In the genomic region with DNA sequence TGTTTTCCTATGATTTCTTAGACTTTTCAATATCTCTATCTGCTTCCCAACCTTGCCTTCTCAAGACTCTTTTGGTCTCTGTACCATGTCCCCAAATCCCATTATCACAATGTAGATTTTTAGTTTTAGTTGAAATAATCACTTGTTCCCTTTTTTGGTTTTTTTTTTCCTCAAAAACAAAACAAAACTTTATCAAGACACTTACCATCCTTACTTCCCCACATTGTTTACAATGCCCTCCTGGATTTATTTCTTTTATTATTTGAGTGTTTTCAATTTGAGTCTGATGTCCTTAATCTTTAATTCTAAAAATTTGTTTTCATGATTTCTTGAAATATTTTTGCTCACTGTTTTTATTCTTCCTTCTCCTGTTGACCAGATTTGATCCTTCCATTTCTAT, we compare ENCODE assay signal across 18 cellular contexts.
DNase-seq lines count a peak whose midpoint lies in the region; ATAC-seq, FAIRE-seq and TF ChIP-seq lines count a peak whose summit lies in the region.
"Had no signal": no experiment of that assay in that cellular context is flagged by ENCODE, and none has a peak within 500 bp of the region (broad histone marks: within the 10 kb centered on the region; RNA-seq: fewer than 3 reads in every experiment).

No MANE protein-coding gene starts in this region.

- POLR2A ChIA-PET in K562 (lab: Yijun Ruan, JAX) = interaction anchor here (0.7 to 1.2 kb wide), 3 partner anchors 12 to 150 kb away, joined by 3 read pairs; a partner anchor contains a TSS

- no peak overlapping the region for H3K4me3 ChIP-seq in GM23338
- H3K4me3 ChIP-seq in K562 = no peak overlapping the region
- H3K4me3 ChIP-seq: HAP-1 had no signal

- H3K27me3 Mint-ChIP-seq in GM23338 (ENCODE audit: insufficient read depth, low read depth, poor library complexity) (no peaks in the 10 kb centered on the region), mesothelial cell of epicardium (ENCODE audit: low read depth) (no peaks in the 10 kb centered on the region)
- H3K27me3 Mint-ChIP-seq in effector memory CD8-positive, alpha-beta T cell = peaks cover 27 to 38% of the 10 kb centered on the region in 2 donors
- H3K27me3 Mint-ChIP-seq in T-helper 2 cell treated with Interferon-gamma antibody and Interleukin-4, amounts not matched to agents 5 μg/mL and 100 μg/mL, for 36 hours (ENCODE audit: low read depth) = peaks cover 28% of the 10 kb centered on the region

- H3K4me2 ChIP-seq in GM23338 (no peak overlapping the region), K562 (ENCODE audit: insufficient read depth, low read length) (no peak overlapping the region)

- H3K36me3 Mint-ChIP-seq in GM23338 (ENCODE audit: low read depth) (no peaks in the 10 kb centered on the region; the same call in 2 of the 3 replicates), mesothelial cell of epicardium (peaks cover 3% of the 10 kb centered on the region)
- no peaks in the 10 kb centered on the region for H3K36me3 Mint-ChIP-seq in effector memory CD8-positive, alpha-beta T cell (ENCODE audit: insufficient read depth)
- no peaks in the 10 kb centered on the region for H3K36me3 Mint-ChIP-seq in T-helper 2 cell treated with Interferon-gamma antibody and Interleukin-4, amounts not matched to agents 5 μg/mL and 100 μg/mL, for 36 hours (ENCODE audit: low read depth)
- H3K36me3 Mint-ChIP-seq: CD4-positive, alpha-beta memory T cell had no signal

- peak; percentile 59 for FAIRE-seq in A204.1 (lab: Jason Lieb, UNC)
- no peak for FAIRE-seq in K562 (lab: Jason Lieb, UNC)
- FAIRE-seq: G401.6, H54 had no signal

- TF ChIP-seq CTCF in GM23338 (conservative IDR thresholded peaks at IDR 0.05; ENCODE audit: low read depth in 2 of 2) = no peak
- no peak for TF ChIP-seq CTCF in K562 (IDR thresholded peaks at IDR 0.05 in 2 of 3, conservative IDR thresholded peaks at IDR 0.05 in 1 of 3; ENCODE audit: insufficient read depth in 2 of 3, low read depth in 1 of 3, low read length in 3 of 3)
- TF ChIP-seq CTCF in mesothelial cell of epicardium (IDR thresholded peaks at IDR 0.05; ENCODE audit: unreplicated experiment) = no peak

- peaks cover 19% of the 10 kb centered on the region for H3K4me1 ChIP-seq in GM23338 (ENCODE audit: insufficient read depth)
- peaks cover 0 to 8% of the 10 kb centered on the region in 2 experiments; a peak in 1 of 5 replicates for H3K4me1 ChIP-seq in K562 (replicated peaks in 1 of 2; ENCODE audit: control insufficient read depth in 2 of 2, insufficient read depth in 2 of 2, low read length in 2 of 2)

- H2AFZ ChIP-seq in GM23338 (no peak overlapping the region), K562 (ENCODE audit: low read depth, low read length) (no peak overlapping the region)

- H3K27me3 ChIP-seq in GM23338 (ENCODE audit: insufficient read depth) (no peaks in the 10 kb centered on the region), K562 (ENCODE audit: control insufficient read depth in 2 of 2, insufficient read depth in 2 of 2, low read length in 2 of 2) (no peaks in the 10 kb centered on the region)

- H4K20me1 ChIP-seq in GM23338 (replicated peaks; ENCODE audit: insufficient read depth) (no peaks in the 10 kb centered on the region), K562 (replicated peaks; ENCODE audit: control insufficient read depth, insufficient read depth, low read length) (no peaks in the 10 kb centered on the region; the same call in 1 of the 2 replicates)

- peaks cover 26% of the 10 kb centered on the region for H3K4me1 Mint-ChIP-seq in GM23338
- peaks cover 33% of the 10 kb centered on the region for H3K4me1 Mint-ChIP-seq in mesothelial cell of epicardium
- H3K4me1 Mint-ChIP-seq in effector memory CD8-positive, alpha-beta T cell (ENCODE audit: low read depth in 2 of 2) = no peaks in the 10 kb centered on the region
- H3K4me1 Mint-ChIP-seq in T-helper 2 cell treated with Interferon-gamma antibody and Interleukin-4, amounts not matched to agents 5 μg/mL and 100 μg/mL, for 36 hours (ENCODE audit: low read depth) = no peaks in the 10 kb centered on the region
- H3K4me1 Mint-ChIP-seq: CD4-positive, alpha-beta memory T cell had no signal

- no peaks in the 10 kb centered on the region for H3K36me3 ChIP-seq in GM23338 (ENCODE audit: insufficient read depth)
- H3K36me3 ChIP-seq in K562 (ENCODE audit: control insufficient read depth, insufficient read depth, low read length) = peaks cover 93% of the 10 kb centered on the region
- H3K36me3 ChIP-seq: HAP-1 had no signal

- no peak for DNase-seq in GM23338 (ENCODE audit: low spot score)
- DNase-seq in K562 (ENCODE audit: extremely low read depth in 1 of 4, low spot score in 3 of 4) = no peak
- no peak for DNase-seq in mesothelial cell of epicardium (ENCODE audit: low spot score in 2 of 2, unreplicated experiment in 2 of 2)
- no peak for DNase-seq in effector memory CD8-positive, alpha-beta T cell
- no peak for DNase-seq in T-helper 2 cell treated with Interferon-gamma antibody and Interleukin-4, amounts not matched to agents 5 μg/mL and 100 μg/mL, for 36 hours (ENCODE audit: low spot score)
- DNase-seq: 8988T; C1 segment of cervical spinal cord; CD4-positive, alpha-beta memory T cell; COR-L47; DMS153; DND-41; GOT3; HFFc6 had no signal

- no peak for TF ChIP-seq POLR2A in K562 (conservative IDR thresholded peaks at IDR 0.05)

- intact Hi-C loops in K562 (cut with micrococcal nuclease) = no loop called here

- H3K27ac ChIP-seq in GM23338 (ENCODE audit: low read depth) (no peak overlapping the region), K562 (ENCODE audit: extremely low read depth, low read depth, low read length) (no peak overlapping the region)

- CTCF ChIA-PET in K562 (lab: Yijun Ruan, JAX; ENCODE audit: low intra/inter-chr PET ratio) = no interaction called here

- TF ChIP-seq EP300 in K562 (IDR thresholded peaks at IDR 0.05; ENCODE audit: low read length) = no peak

- H3F3A ChIP-seq in GM23338 (replicated peaks; ENCODE audit: low read depth) = no peaks in the 10 kb centered on the region

- no peaks in the 10 kb centered on the region for H3K9me2 ChIP-seq in GM23338 (ENCODE audit: insufficient read depth)

- no peaks in the 10 kb centered on the region for H3K9me3 ChIP-seq in K562 (replicated peaks; ENCODE audit: control insufficient read depth, insufficient read depth, low read depth, low read length)
- H3K9me3 ChIP-seq: HAP-1 had no signal

- no peak for TF ChIP-seq RAD21 in K562 (CRISPR knock-in tag; conservative IDR thresholded peaks at IDR 0.05 in 1 of 2, IDR thresholded peaks at IDR 0.05 in 1 of 2)

- H3K4me3 Mint-ChIP-seq in GM23338 (no peak overlapping the region), mesothelial cell of epicardium (no peak overlapping the region)
- no peak overlapping the region for H3K4me3 Mint-ChIP-seq in effector memory CD8-positive, alpha-beta T cell
- no peak overlapping the region for H3K4me3 Mint-ChIP-seq in T-helper 2 cell treated with Interferon-gamma antibody and Interleukin-4, amounts not matched to agents 5 μg/mL and 100 μg/mL, for 36 hours
- H3K4me3 Mint-ChIP-seq: CD4-positive, alpha-beta memory T cell; HFFc6 had no signal

- H3K9me3 Mint-ChIP-seq in GM23338 (no peaks in the 10 kb centered on the region; the same call in 2 of the 3 replicates), mesothelial cell of epicardium (no peaks in the 10 kb centered on the region)
- no peaks in the 10 kb centered on the region for H3K9me3 Mint-ChIP-seq in effector memory CD8-positive, alpha-beta T cell
- H3K9me3 Mint-ChIP-seq in T-helper 2 cell treated with Interferon-gamma antibody and Interleukin-4, amounts not matched to agents 5 μg/mL and 100 μg/mL, for 36 hours = no peaks in the 10 kb centered on the region
- H3K9me3 Mint-ChIP-seq: CD4-positive, alpha-beta memory T cell; HFFc6 had no signal

- H3K27ac Mint-ChIP-seq in GM23338 (0 out of 2 replicates have a peak overlapping the region, but pooled peaks have one; percentile 29), mesothelial cell of epicardium (peak overlapping the region; percentile 5)
- no peak overlapping the region for H3K27ac Mint-ChIP-seq in effector memory CD8-positive, alpha-beta T cell
- no peak overlapping the region for H3K27ac Mint-ChIP-seq in T-helper 2 cell treated with Interferon-gamma antibody and Interleukin-4, amounts not matched to agents 5 μg/mL and 100 μg/mL, for 36 hours
- H3K27ac Mint-ChIP-seq: HFFc6 had no signal

- H3K79me2 ChIP-seq in GM23338 (replicated peaks; ENCODE audit: insufficient read depth) (no peaks in the 10 kb centered on the region), K562 (ENCODE audit: control insufficient read depth, insufficient read depth, low read length) (peaks cover 78% of the 10 kb centered on the region)

- ATAC-seq in GM23338 (no peak), K562 (no peak), HG02678 (IDR thresholded peaks at IDR 0.05; ENCODE audit: unreplicated experiment) (no peak)
- ATAC-seq in effector memory CD8-positive, alpha-beta T cell (replicated peaks) = no peak

- in situ Hi-C loops in K562 (cut with MboI) = no loop called here

- BruUV-seq in K562 (replicated peaks; lab: Mats Ljungman, UMichigan) = no TSS peak

- no peaks in the 10 kb centered on the region for H3K9me1 ChIP-seq in K562 (ENCODE audit: control insufficient read depth, insufficient read depth, low read length)

- H3K9ac ChIP-seq in K562 (ENCODE audit: insufficient read depth in 1 of 2, low read depth in 2 of 2, low read length in 2 of 2) = no peak overlapping the region

TF ChIP-seq in GM23338, 12 proteins besides CTCF, POLR2A, EP300 and RAD21 (continues in another document):
- TF ChIP-seq JUNB (IDR thresholded peaks at IDR 0.05; ENCODE audit: unreplicated experiment) = no peak

TF ChIP-seq in K562, 482 proteins besides CTCF, POLR2A, EP300 and RAD21 (continues in another document):
- TF ChIP-seq ZNF174 (CRISPR knock-in tag; IDR thresholded peaks at IDR 0.05) (no peak), ZNF584 (CRISPR knock-in tag; IDR thresholded peaks at IDR 0.05; ENCODE audit: low read depth) (no peak)

Comparison
In these comparisons a context has a peak if more than half of its experiments do, and no peak if none do; other contexts are left out.
1. H3K27ac Mint-ChIP-seq: peak in GM23338 (single experiment) and mesothelial cell of epicardium (single experiment); none in effector memory CD8-positive, alpha-beta T cell (0 of 2) and T-helper 2 cell treated with Interferon-gamma antibody and Interleukin-4, amounts not matched to agents 5 μg/mL and 100 μg/mL, for 36 hours (single experiment).